Comparison of ENCODE assay signal across 1 cellular context in the genomic region with DNA sequence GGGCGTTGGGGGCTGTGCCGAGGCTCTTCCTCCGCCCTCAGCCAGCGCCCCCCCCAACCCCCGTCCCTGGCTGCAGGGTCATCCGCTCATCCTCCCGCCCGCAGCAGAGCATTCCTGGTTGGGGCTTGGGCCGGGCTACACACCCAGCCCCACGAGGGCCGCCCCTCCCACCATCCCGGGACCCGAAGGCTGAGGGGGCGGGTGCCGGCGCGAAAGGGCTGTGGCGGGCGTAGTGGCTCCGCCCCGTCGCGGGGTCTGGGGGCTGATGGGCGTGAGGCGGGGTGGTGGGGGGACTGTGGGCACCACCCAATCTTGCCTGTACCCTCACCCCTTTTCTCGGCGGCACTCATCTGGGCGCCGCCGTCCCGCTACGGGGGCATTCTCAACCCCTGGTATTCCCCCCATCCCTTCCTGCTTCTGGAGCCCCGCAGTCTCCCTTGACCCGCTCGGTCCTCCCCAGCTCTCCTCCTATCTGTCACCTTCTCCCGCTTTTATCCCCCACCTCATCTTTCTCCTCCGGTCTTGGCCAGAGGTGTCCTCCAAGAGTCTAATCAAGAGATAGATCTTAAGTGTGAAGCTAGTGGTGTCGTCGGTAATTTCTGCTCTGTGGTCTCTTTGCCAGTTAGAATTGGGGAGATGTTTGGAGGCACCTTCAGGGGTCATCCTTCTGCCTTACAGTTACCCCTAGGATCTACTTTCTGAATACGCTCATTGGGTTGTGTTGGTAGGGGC.
TF ChIP-seq lines count a peak whose summit lies in the region.

No MANE protein-coding gene starts in this region.

TF ChIP-seq in IMR-90, 13 proteins besides CTCF, POLR2A, EP300 and RAD21:
- TF ChIP-seq NFE2L2 (IDR thresholded peaks at IDR 0.05; ENCODE audit: low read depth, low read length) (no peak), MAFK (IDR thresholded peaks at IDR 0.05; ENCODE audit: low read depth, low read length) (no peak), SMC3 (IDR thresholded peaks at IDR 0.05; ENCODE audit: low read depth, low read length) (no peak), RCOR1 (IDR thresholded peaks at IDR 0.05; ENCODE audit: insufficient replicate concordance, low read length) (no peak), CEBPB (IDR thresholded peaks at IDR 0.05; ENCODE audit: low read depth, low read length) (no peak), RFX5 (IDR thresholded peaks at IDR 0.05; ENCODE audit: low read depth, low read length) (no peak), MAZ (IDR thresholded peaks at IDR 0.05; ENCODE audit: borderline replicate concordance, low read depth, low read length) (peak; percentile 12; the same call in 1 of the 2 replicates)
- TF ChIP-seq, protein P1, sequence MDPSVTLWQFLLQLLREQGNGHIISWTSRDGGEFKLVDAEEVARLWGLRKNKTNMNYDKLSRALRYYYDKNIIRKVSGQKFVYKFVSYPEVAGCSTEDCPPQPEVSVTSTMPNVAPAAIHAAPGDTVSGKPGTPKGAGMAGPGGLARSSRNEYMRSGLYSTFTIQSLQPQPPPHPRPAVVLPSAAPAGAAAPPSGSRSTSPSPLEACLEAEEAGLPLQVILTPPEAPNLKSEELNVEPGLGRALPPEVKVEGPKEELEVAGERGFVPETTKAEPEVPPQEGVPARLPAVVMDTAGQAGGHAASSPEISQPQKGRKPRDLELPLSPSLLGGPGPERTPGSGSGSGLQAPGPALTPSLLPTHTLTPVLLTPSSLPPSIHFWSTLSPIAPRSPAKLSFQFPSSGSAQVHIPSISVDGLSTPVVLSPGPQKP (IDR thresholded peaks at IDR 0.05; ENCODE audit: borderline replicate concordance, low read depth, low read length): no peak
